In the genomic region with DNA sequence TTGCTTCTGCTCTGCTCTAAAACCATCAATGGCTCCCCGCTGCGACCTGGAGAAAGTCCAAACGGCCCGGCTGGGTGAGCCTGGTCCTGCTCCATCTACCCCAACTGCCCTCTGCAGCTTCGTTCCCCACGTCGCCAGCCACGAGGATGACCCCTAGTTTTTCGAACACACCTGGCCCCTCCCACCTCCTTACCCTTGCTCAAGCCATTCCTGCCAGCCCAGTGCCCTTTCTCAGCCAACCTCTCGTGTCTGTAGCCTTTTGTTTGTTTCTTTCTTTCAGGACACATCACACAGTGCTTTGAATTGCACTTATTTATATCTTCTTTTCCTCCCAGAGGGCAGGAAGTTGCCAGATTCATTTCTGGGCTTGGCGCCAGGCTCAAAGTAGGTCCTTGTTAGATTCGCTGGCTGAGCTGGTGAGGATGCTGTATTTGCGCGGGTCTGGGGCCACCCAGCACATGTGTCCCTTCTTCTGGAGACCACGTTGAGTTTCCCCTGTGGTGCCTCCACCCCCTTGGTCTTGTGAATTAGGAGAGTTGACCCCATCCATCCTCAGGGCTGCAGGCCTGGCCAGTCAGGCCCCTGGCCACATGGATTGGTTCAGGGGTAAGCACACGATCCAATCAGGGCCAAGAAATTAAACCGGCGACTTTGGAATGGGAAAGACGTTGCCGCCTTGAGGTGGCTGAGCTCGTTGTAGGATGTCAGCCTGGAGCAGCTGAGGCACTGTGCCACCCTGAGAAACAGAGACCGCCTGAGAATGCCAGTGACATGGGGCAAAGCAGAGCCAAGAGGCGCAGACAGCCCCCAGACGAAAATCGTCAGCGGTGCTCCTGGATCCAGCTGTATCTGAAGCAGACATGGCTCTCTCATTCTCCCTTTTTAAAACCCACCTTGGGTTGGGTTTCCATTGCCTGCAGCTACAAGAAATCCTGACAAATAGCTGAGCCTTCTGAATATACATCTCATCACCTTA, we compare ENCODE assay signal across 8 cellular contexts.
DNase-seq lines count a peak whose midpoint lies in the region; ATAC-seq and TF ChIP-seq lines count a peak whose summit lies in the region.

No MANE protein-coding gene starts in this region.

- no peaks in the 10 kb centered on the region for H3K79me2 ChIP-seq in mesendoderm (ENCODE audit: control insufficient read depth, insufficient read depth, low read length)

- H3K27ac Mint-ChIP-seq in activated naive CD4-positive, alpha-beta T cell treated with anti-CD3 and anti-CD28 coated beads, Interleukin-2, amount 10 ng/mL, durations not matched to agents 7 days and 5 days = no peak overlapping the region
- H3K27ac Mint-ChIP-seq in activated naive CD4-positive, alpha-beta T cell treated with anti-CD3 and anti-CD28 coated beads, Interleukin-2, amount 50 U/mL, for 72 hours = peak overlapping the region in 1 of 2 donors; percentile 77
- H3K27ac Mint-ChIP-seq in nephron = peak overlapping the region; percentile 48 to 89 (median 78)

- H3K4me1 Mint-ChIP-seq in activated naive CD4-positive, alpha-beta T cell treated with anti-CD3 and anti-CD28 coated beads, Interleukin-2, amount 10 ng/mL, durations not matched to agents 7 days and 5 days = peaks cover 56% of the 10 kb centered on the region
- peaks cover 8% of the 10 kb centered on the region for H3K4me1 Mint-ChIP-seq in nephron

- H3K36me3 ChIP-seq in RWPE2 (ENCODE audit: low read depth) = no peaks in the 10 kb centered on the region
- no peaks in the 10 kb centered on the region for H3K36me3 ChIP-seq in mesendoderm (ENCODE audit: control insufficient read depth, insufficient read depth, low read length)

- H2AK5ac ChIP-seq in mesendoderm (ENCODE audit: low read length) = no peak overlapping the region

- H3K27ac ChIP-seq in RWPE2 (ENCODE audit: poor library complexity, severe bottlenecking) = peak overlapping the region; percentile 16
- H3K27ac ChIP-seq in mesendoderm (ENCODE audit: low read depth, low read length) = no peak overlapping the region

- ATAC-seq in activated naive CD4-positive, alpha-beta T cell treated with anti-CD3 and anti-CD28 coated beads, Interleukin-2, amount 50 U/mL, for 72 hours = no peak
- ATAC-seq in RWPE2 (ENCODE audit: low read depth) = peak; percentile 81

- H3K4me3 Mint-ChIP-seq in activated naive CD4-positive, alpha-beta T cell treated with anti-CD3 and anti-CD28 coated beads, Interleukin-2, amount 10 ng/mL, durations not matched to agents 7 days and 5 days = no peak overlapping the region
- H3K4me3 Mint-ChIP-seq in nephron = no peak overlapping the region

- H3K4me3 ChIP-seq in RWPE2 (ENCODE audit: severe bottlenecking) (no peak overlapping the region), epithelial cell of esophagus (ENCODE audit: low read length) (no peak overlapping the region), mesendoderm (ENCODE audit: low read length) (no peak overlapping the region)

- H3K9me3 ChIP-seq in RWPE2 (ENCODE audit: severe bottlenecking) = no peaks in the 10 kb centered on the region

- TF ChIP-seq CTCF in RWPE2 (IDR thresholded peaks at IDR 0.05; ENCODE audit: poor library complexity, severe bottlenecking) = no peak
- no peak for TF ChIP-seq CTCF in epithelial cell of esophagus (IDR thresholded peaks at IDR 0.05; ENCODE audit: insufficient read depth, low read depth, low read length, missing control alignments)
- no peak for TF ChIP-seq CTCF in nephron (IDR thresholded peaks at IDR 0.05; ENCODE audit: unreplicated experiment in 3 of 3)

- H3K27me3 Mint-ChIP-seq in activated naive CD4-positive, alpha-beta T cell treated with anti-CD3 and anti-CD28 coated beads, Interleukin-2, amount 10 ng/mL, durations not matched to agents 7 days and 5 days = peaks cover 12% of the 10 kb centered on the region
- H3K27me3 Mint-ChIP-seq in nephron (ENCODE audit: low read depth) = peaks cover 7% of the 10 kb centered on the region

- no peak overlapping the region for H4K5ac ChIP-seq in mesendoderm (ENCODE audit: low read length)

- no peak overlapping the region for H3K56ac ChIP-seq in mesendoderm (ENCODE audit: low read length)

- H3K9me3 Mint-ChIP-seq in activated naive CD4-positive, alpha-beta T cell treated with anti-CD3 and anti-CD28 coated beads, Interleukin-2, amount 10 ng/mL, durations not matched to agents 7 days and 5 days = no peaks in the 10 kb centered on the region
- no peaks in the 10 kb centered on the region for H3K9me3 Mint-ChIP-seq in activated naive CD4-positive, alpha-beta T cell treated with anti-CD3 and anti-CD28 coated beads, Interleukin-2, amount 50 U/mL, for 72 hours
- no peaks in the 10 kb centered on the region for H3K9me3 Mint-ChIP-seq in nephron

- no peak overlapping the region for H3K18ac ChIP-seq in mesendoderm (ENCODE audit: low read length)

- WGBS in mesendoderm (ENCODE audit: extremely low coverage, insufficient coverage, low lambda C conversion rate) = no CpG with 5 or more reads among the region's 26 CpGs

- no peak overlapping the region for H2BK15ac ChIP-seq in mesendoderm (replicated peaks; ENCODE audit: low read depth)

- H3K9ac ChIP-seq in mesendoderm (ENCODE audit: low read length) = no peak overlapping the region

- no peaks in the 10 kb centered on the region for H3K36me3 Mint-ChIP-seq in activated naive CD4-positive, alpha-beta T cell treated with anti-CD3 and anti-CD28 coated beads, Interleukin-2, amount 10 ng/mL, durations not matched to agents 7 days and 5 days
- no peaks in the 10 kb centered on the region for H3K36me3 Mint-ChIP-seq in activated naive CD4-positive, alpha-beta T cell treated with anti-CD3 and anti-CD28 coated beads, Interleukin-2, amount 50 U/mL, for 72 hours
- H3K36me3 Mint-ChIP-seq in nephron (ENCODE audit: low read depth) = peaks cover 3% of the 10 kb centered on the region

- peak; percentile 42 for DNase-seq in activated naive CD4-positive, alpha-beta T cell treated with anti-CD3 and anti-CD28 coated beads, Interleukin-2, amount 10 ng/mL, durations not matched to agents 7 days and 5 days
- no peak for DNase-seq in activated naive CD4-positive, alpha-beta T cell treated with anti-CD3 and anti-CD28 coated beads, Interleukin-2, amount 50 U/mL, for 72 hours (ENCODE audit: low spot score in 2 of 2)
- DNase-seq in RWPE2 (ENCODE audit: low spot score) (peak; percentile 92), epithelial cell of esophagus (ENCODE audit: low read depth) (peak; percentile 73), mesendoderm (no peak)
- no peak for DNase-seq in stimulated activated CD4-positive, alpha-beta T cell treated with anti-CD3 and anti-CD28 coated beads, Interleukin-4, amount 100 ng/mL, for 24 hours
- DNase-seq in stimulated activated CD4-positive, alpha-beta T cell treated with anti-CD3 and anti-CD28 coated beads, Interleukin-4, amount 100 ng/mL, for 1 hour = no peak

- no peak overlapping the region for H4K8ac ChIP-seq in mesendoderm (ENCODE audit: low read depth, low read length)

- no peak overlapping the region for H2BK5ac ChIP-seq in mesendoderm (ENCODE audit: low read length)

- no peaks in the 10 kb centered on the region for H3K79me1 ChIP-seq in mesendoderm (ENCODE audit: low read length)

- H2BK120ac ChIP-seq in mesendoderm (ENCODE audit: low read depth, low read length) = no peak overlapping the region

- no peak overlapping the region for H3K4me2 ChIP-seq in mesendoderm (ENCODE audit: low read length)

- H3K23ac ChIP-seq in mesendoderm (ENCODE audit: low read length) = no peak overlapping the region

- no peak overlapping the region for H3K4ac ChIP-seq in mesendoderm (ENCODE audit: low read depth, low read length)

- no peaks in the 10 kb centered on the region for H3K27me3 ChIP-seq in RWPE2 (ENCODE audit: insufficient read depth, poor library complexity, severe bottlenecking)
- no peaks in the 10 kb centered on the region for H3K27me3 ChIP-seq in mesendoderm (ENCODE audit: insufficient read depth, low read length, poor library complexity)

- H3K4me1 ChIP-seq in RWPE2 (ENCODE audit: insufficient read depth, poor library complexity, severe bottlenecking) (peaks cover 6% of the 10 kb centered on the region), mesendoderm (ENCODE audit: control insufficient read depth, low read depth, low read length) (no peaks in the 10 kb centered on the region)

- CTCF ChIA-PET in activated naive CD4-positive, alpha-beta T cell treated with anti-CD3 and anti-CD28 coated beads, Interleukin-2, amount 10 ng/mL, durations not matched to agents 7 days and 5 days (lab: Charles Lee) = interaction anchor here (0.8 to 1.9 kb wide), 5 partner anchors 117 to 161 kb away, joined by 3 to 7 read pairs (median 3); no protein-coding TSS in a partner anchor

Comparison
In these comparisons a context has a peak if more than half of its experiments do, and no peak if none do; other contexts are left out.
1. DNase-seq: peak in activated naive CD4-positive, alpha-beta T cell treated with anti-CD3 and anti-CD28 coated beads, Interleukin-2, amount 10 ng/mL, durations not matched to agents 7 days and 5 days (single experiment), RWPE2 (single experiment) and epithelial cell of esophagus (single experiment); none in activated naive CD4-positive, alpha-beta T cell treated with anti-CD3 and anti-CD28 coated beads, Interleukin-2, amount 50 U/mL, for 72 hours (0 of 2), mesendoderm (single experiment), stimulated activated CD4-positive, alpha-beta T cell treated with anti-CD3 and anti-CD28 coated beads, Interleukin-4, amount 100 ng/mL, for 24 hours (single experiment) and stimulated activated CD4-positive, alpha-beta T cell treated with anti-CD3 and anti-CD28 coated beads, Interleukin-4, amount 100 ng/mL, for 1 hour (single experiment).